In genomic region chr9:134858051-134858841, GRCh38 we compare ENCODE assay signal across 9 cellular contexts. TPM values are rescaled to one million over a fixed set of nuclear protein-coding genes. Genes with fewer than 3 reads are reported as not detected.
A peak's percentile ranks its signal among the peaks of the same experiment; 100 is the strongest.
DNase-seq lines count a peak whose midpoint lies in the region; ATAC-seq and TF ChIP-seq lines count a peak whose summit lies in the region.
"Had no signal": no experiment of that assay in that cellular context is flagged by ENCODE, and none has a peak within 500 bp of the region (broad histone marks: within the 10 kb centered on the region; RNA-seq: fewer than 3 reads in every experiment).

No MANE protein-coding gene starts in this region.

- peaks cover 4 to 13% of the 10 kb centered on the region in 2 donors for H3K27me3 Mint-ChIP-seq in natural killer cell treated with Interleukin-12 subunit alpha and Interleukin-12 subunit beta and Interleukin-15 and Interleukin-18, amount 100 ng/mL, for 72 hours
- H3K27me3 Mint-ChIP-seq in natural killer cell (ENCODE audit: low read depth in 2 of 2) = peaks cover 0 to 4% of the 10 kb centered on the region in 2 donors
- peaks cover 13% of the 10 kb centered on the region for H3K27me3 Mint-ChIP-seq in activated CD4-positive, alpha-beta memory T cell treated with anti-CD3 and anti-CD28 coated beads, Interleukin-2, amount 10 ng/mL, durations not matched to agents 7 days and 5 days

- no peaks in the 10 kb centered on the region for H3K9me3 Mint-ChIP-seq in natural killer cell treated with Interleukin-12 subunit alpha and Interleukin-12 subunit beta and Interleukin-15 and Interleukin-18, amount 100 ng/mL, for 72 hours
- peaks cover 2 to 4% of the 10 kb centered on the region in 2 donors for H3K9me3 Mint-ChIP-seq in natural killer cell
- H3K9me3 Mint-ChIP-seq in activated CD4-positive, alpha-beta memory T cell treated with anti-CD3 and anti-CD28 coated beads, Interleukin-2, amount 10 ng/mL, durations not matched to agents 7 days and 5 days = no peaks in the 10 kb centered on the region

- H3K36me3 Mint-ChIP-seq in natural killer cell treated with Interleukin-12 subunit alpha and Interleukin-12 subunit beta and Interleukin-15 and Interleukin-18, amount 100 ng/mL, for 72 hours = no peaks in the 10 kb centered on the region
- no peaks in the 10 kb centered on the region for H3K36me3 Mint-ChIP-seq in natural killer cell
- no peaks in the 10 kb centered on the region for H3K36me3 Mint-ChIP-seq in activated CD4-positive, alpha-beta memory T cell treated with anti-CD3 and anti-CD28 coated beads, Interleukin-2, amount 10 ng/mL, durations not matched to agents 7 days and 5 days (ENCODE audit: low read depth)

- no peak overlapping the region for H3K27ac Mint-ChIP-seq in natural killer cell treated with Interleukin-12 subunit alpha and Interleukin-12 subunit beta and Interleukin-15 and Interleukin-18, amount 100 ng/mL, for 72 hours
- no peak overlapping the region for H3K27ac Mint-ChIP-seq in natural killer cell
- peak overlapping the region; percentile 37 for H3K27ac Mint-ChIP-seq in activated CD4-positive, alpha-beta memory T cell treated with anti-CD3 and anti-CD28 coated beads, Interleukin-2, amount 10 ng/mL, durations not matched to agents 7 days and 5 days
- H3K27ac Mint-ChIP-seq: memory B cell had no signal

- no peak for TF ChIP-seq CTCF in natural killer cell (IDR thresholded peaks at IDR 0.05)

- peak; percentile 32 to 73 for ATAC-seq in natural killer cell treated with Interleukin-12 subunit alpha and Interleukin-12 subunit beta and Interleukin-15 and Interleukin-18, amount 100 ng/mL, for 72 hours
- ATAC-seq in natural killer cell (no peak), HG02938 (IDR thresholded peaks at IDR 0.05; ENCODE audit: unreplicated experiment) (peak; percentile 71)

- no peak for DNase-seq in natural killer cell treated with Interleukin-12 subunit alpha and Interleukin-12 subunit beta and Interleukin-15 and Interleukin-18, amount 100 ng/mL, for 72 hours (ENCODE audit: low spot score)
- DNase-seq in natural killer cell (no peak), ecto neural progenitor cell (ENCODE audit: low spot score) (no peak), kidney glomerular epithelial cell (lab: John Stamatoyannopoulos, UW) (no peak)
- peak; percentile 35 for DNase-seq in activated CD4-positive, alpha-beta memory T cell treated with anti-CD3 and anti-CD28 coated beads, Interleukin-2, amount 10 ng/mL, durations not matched to agents 7 days and 5 days
- peak; percentile 35 to 36 for DNase-seq in stimulated activated CD4-positive, alpha-beta T cell treated with anti-CD3 and anti-CD28 coated beads, Interleukin-2, amount 100 ng/mL, for 48 hours
- no peak for DNase-seq in activated effector memory CD4-positive, alpha-beta T cell treated with Interleukin-2 at 50 U/mL for 16 hours

- peak overlapping the region; percentile 15 for H3K4me3 Mint-ChIP-seq in natural killer cell treated with Interleukin-12 subunit alpha and Interleukin-12 subunit beta and Interleukin-15 and Interleukin-18, amount 100 ng/mL, for 72 hours
- H3K4me3 Mint-ChIP-seq in natural killer cell = no peak overlapping the region
- H3K4me3 Mint-ChIP-seq in activated CD4-positive, alpha-beta memory T cell treated with anti-CD3 and anti-CD28 coated beads, Interleukin-2, amount 10 ng/mL, durations not matched to agents 7 days and 5 days = no peak overlapping the region
- H3K4me3 Mint-ChIP-seq: memory B cell had no signal

- POLR2A ChIA-PET in activated CD4-positive, alpha-beta memory T cell treated with anti-CD3 and anti-CD28 coated beads, Interleukin-2, amount 10 ng/mL, durations not matched to agents 7 days and 5 days (lab: Charles Lee) = no interaction called here

- CTCF ChIA-PET in activated CD4-positive, alpha-beta memory T cell treated with anti-CD3 and anti-CD28 coated beads, Interleukin-2, amount 10 ng/mL, durations not matched to agents 7 days and 5 days (lab: Charles Lee) = no interaction called here

- no peaks in the 10 kb centered on the region for H3K4me1 Mint-ChIP-seq in natural killer cell treated with Interleukin-12 subunit alpha and Interleukin-12 subunit beta and Interleukin-15 and Interleukin-18, amount 100 ng/mL, for 72 hours (ENCODE audit: low read depth in 2 of 2)
- no peaks in the 10 kb centered on the region for H3K4me1 Mint-ChIP-seq in natural killer cell
- peaks cover 9% of the 10 kb centered on the region for H3K4me1 Mint-ChIP-seq in activated CD4-positive, alpha-beta memory T cell treated with anti-CD3 and anti-CD28 coated beads, Interleukin-2, amount 10 ng/mL, durations not matched to agents 7 days and 5 days
- H3K4me1 Mint-ChIP-seq: memory B cell had no signal

- intact Hi-C loops in natural killer cell (cut with micrococcal nuclease) = no loop called here

RNA-seq across cellular contexts. Expression of gene FCN2, which starts 22.4 kb away (rescaled TPM):
- not detected for total RNA-seq in natural killer cell treated with Interleukin-12 subunit alpha and Interleukin-12 subunit beta and Interleukin-15 and Interleukin-18, amount 100 ng/mL, for 72 hours
- total RNA-seq in natural killer cell = not detected
- total RNA-seq in activated CD4-positive, alpha-beta memory T cell treated with anti-CD3 and anti-CD28 coated beads, Interleukin-2, amount 10 ng/mL, durations not matched to agents 7 days and 5 days = not detected

RNA-seq across cellular contexts. Expression of gene FCN1, which starts 59.5 kb away (rescaled TPM):
- total RNA-seq in natural killer cell treated with Interleukin-12 subunit alpha and Interleukin-12 subunit beta and Interleukin-15 and Interleukin-18, amount 100 ng/mL, for 72 hours = not detected
- total RNA-seq in natural killer cell = 10 to 100 TPM; 22.7 to 70.3 (median 26.9) TPM
- total RNA-seq in activated CD4-positive, alpha-beta memory T cell treated with anti-CD3 and anti-CD28 coated beads, Interleukin-2, amount 10 ng/mL, durations not matched to agents 7 days and 5 days = not detected

Comparison
In these comparisons a context has a peak if more than half of its experiments do, and no peak if none do; other contexts are left out.
1. ATAC-seq: peak in natural killer cell treated with Interleukin-12 subunit alpha and Interleukin-12 subunit beta and Interleukin-15 and Interleukin-18, amount 100 ng/mL, for 72 hours (2 of 2) and HG02938 (single experiment); none in natural killer cell (0 of 3).
2. RNA of gene FCN1, which starts 59.5 kb away (total RNA-seq): 22.7 to 70.3 TPM in natural killer cell; not detected in natural killer cell treated with Interleukin-12 subunit alpha and Interleukin-12 subunit beta and Interleukin-15 and Interleukin-18, amount 100 ng/mL, for 72 hours and not detected in activated CD4-positive, alpha-beta memory T cell treated with anti-CD3 and anti-CD28 coated beads, Interleukin-2, amount 10 ng/mL, durations not matched to agents 7 days and 5 days; every median in the first group is over 10 times any median in the second.
3. DNase-seq: peak in activated CD4-positive, alpha-beta memory T cell treated with anti-CD3 and anti-CD28 coated beads, Interleukin-2, amount 10 ng/mL, durations not matched to agents 7 days and 5 days (single experiment) and stimulated activated CD4-positive, alpha-beta T cell treated with anti-CD3 and anti-CD28 coated beads, Interleukin-2, amount 100 ng/mL, for 48 hours (2 of 2); none in natural killer cell treated with Interleukin-12 subunit alpha and Interleukin-12 subunit beta and Interleukin-15 and Interleukin-18, amount 100 ng/mL, for 72 hours (single experiment), natural killer cell (single experiment), ecto neural progenitor cell (single experiment), kidney glomerular epithelial cell (single experiment) and activated effector memory CD4-positive, alpha-beta T cell treated with Interleukin-2 at 50 U/mL for 16 hours (single experiment).